Comparison of ENCODE assay signal across 31 cellular contexts in the genomic region with DNA sequence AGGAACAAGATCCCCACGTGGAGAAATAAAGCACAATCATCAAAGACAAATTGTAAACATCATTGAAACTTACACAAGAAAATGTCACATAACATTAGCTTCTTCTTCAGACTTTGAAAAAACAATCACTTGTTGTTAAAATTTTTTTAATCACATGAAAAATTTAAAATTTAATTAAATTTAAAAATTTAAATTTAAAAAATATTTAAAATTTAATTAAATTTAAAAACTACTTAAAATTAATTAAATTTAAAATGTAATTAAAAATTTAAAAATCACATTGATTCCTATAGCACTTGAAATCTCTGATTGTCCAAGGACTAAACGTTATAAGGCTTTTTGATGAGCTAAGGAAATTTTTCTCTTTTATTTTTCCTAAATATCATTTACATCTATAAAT.
"Had no signal": no experiment of that assay in that cellular context is flagged by ENCODE, and none has a peak within 500 bp of the region (broad histone marks: within the 10 kb centered on the region; RNA-seq: fewer than 3 reads in every experiment).

No MANE protein-coding gene starts in this region.

- H3K27ac ChIP-seq: adrenal gland, body of pancreas, coronary artery, dorsolateral prefrontal cortex, esophagus muscularis mucosa, foreskin keratinocyte, gastroesophageal sphincter, heart right ventricle, hepatocyte had no signal

- H3K4me1 ChIP-seq: adrenal gland, body of pancreas, esophagus muscularis mucosa, foreskin keratinocyte, gastroesophageal sphincter, heart right ventricle had no signal

- H3K9me3 ChIP-seq: adrenal gland, body of pancreas, esophagus muscularis mucosa, gastroesophageal sphincter, heart right ventricle had no signal

- ATAC-seq: activated naive CD8-positive, alpha-beta T cell treated with anti-CD3 and anti-CD28 coated beads, Interleukin-2, amount 50 U/mL, for 24 hours; activated T-cell treated with anti-CD3 and anti-CD28 coated beads, Interleukin-2, amount 50 U/mL, for 4 hours; activated T-helper 17 cell treated with anti-CD3 and anti-CD28 coated beads, Interleukin-2, amount 50 U/mL, for 72 hours; body of pancreas; foreskin keratinocyte; gastroesophageal sphincter; heart right ventricle; T-helper 17 cell had no signal

- DNase-seq: activated CD4-positive, alpha-beta memory T cell treated with anti-CD3 and anti-CD28 coated beads, Interleukin-2, amount 10 ng/mL, durations not matched to agents 7 days and 5 days; activated CD4-positive, alpha-beta T cell treated with anti-CD3 and anti-CD28 coated beads for 1 hour; activated CD4-positive, alpha-beta T cell treated with anti-CD3 and anti-CD28 coated beads for 4 hours; activated CD4-positive, alpha-beta T cell treated with anti-CD3 and anti-CD28 coated beads, Interleukin-2, amount 10 ng/mL, durations not matched to agents 7 days and 5 days; activated CD4-positive, alpha-beta T cell treated with anti-CD3 and anti-CD28 coated beads, Interleukin-2, amount 50 U/mL, for 4 hours; activated CD8-positive, alpha-beta memory T cell treated with anti-CD3 and anti-CD28 coated beads, Interleukin-2, amount 50 U/mL, for 48 hours; activated effector memory CD4-positive, alpha-beta T cell treated with Interleukin-2 at 50 U/mL for 16 hours; activated naive CD4-positive, alpha-beta T cell treated with anti-CD3 and anti-CD28 coated beads for 36 hours; activated naive CD8-positive, alpha-beta T cell treated with anti-CD3 and anti-CD28 coated beads for 36 hours; activated naive CD8-positive, alpha-beta T cell treated with anti-CD3 and anti-CD28 coated beads, Interleukin-2, amount 50 U/mL, for 24 hours; activated T-cell treated with anti-CD3 and anti-CD28 coated beads for 4 hours; activated T-cell treated with anti-CD3 and anti-CD28 coated beads, Interleukin-2, amount 50 U/mL, for 4 hours; adrenal gland; amygdala; aorta; body of pancreas; caudate nucleus; effector memory CD4-positive, alpha-beta T cell; endodermal cell; erythroblast; foreskin keratinocyte; heart right ventricle; T-helper 1 cell; T-helper 17 cell; T1000 had no signal

- H3K36me3 ChIP-seq: adrenal gland, esophagus muscularis mucosa, gastroesophageal sphincter, heart right ventricle had no signal

- H3K4me3 ChIP-seq: adrenal gland, body of pancreas, coronary artery, dorsolateral prefrontal cortex, esophagus muscularis mucosa, gastroesophageal sphincter, heart right ventricle, hepatocyte had no signal
